In the genomic region with DNA sequence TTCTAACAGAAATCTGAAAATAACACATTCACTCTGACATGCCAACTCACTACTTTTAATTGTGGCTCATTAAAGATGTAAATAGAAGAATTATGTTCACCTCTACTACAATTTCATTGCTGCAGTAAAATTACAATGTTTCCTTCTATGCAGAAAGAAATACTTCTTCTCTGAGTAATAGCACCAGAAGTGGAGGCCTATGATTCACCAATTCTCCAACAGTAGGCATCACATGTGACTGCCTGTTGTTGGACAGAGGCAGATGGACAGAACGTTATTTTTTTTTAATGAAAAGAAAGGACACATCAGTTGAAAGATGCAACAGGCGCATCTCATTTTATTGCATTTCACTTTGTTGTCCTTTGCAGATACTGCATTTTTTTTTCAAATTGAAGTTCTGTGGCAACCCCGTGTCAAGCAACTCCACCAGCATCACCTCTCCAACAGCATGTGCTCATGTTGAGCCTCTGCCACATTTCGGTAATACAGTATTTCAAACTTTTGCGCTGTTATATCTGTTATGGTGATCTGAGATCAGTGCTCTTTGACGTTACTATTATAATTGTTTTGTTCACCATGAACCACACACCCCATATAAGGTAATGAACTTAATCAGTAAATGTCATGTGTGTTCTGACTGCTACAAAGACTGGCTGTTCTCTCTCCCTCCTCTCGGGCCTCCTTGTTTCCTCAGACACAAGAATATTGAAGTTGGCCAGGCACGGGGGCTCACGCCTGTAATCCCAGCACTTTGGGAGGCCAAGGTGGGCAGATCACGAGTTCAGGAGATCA, we compare ENCODE assay signal across 13 cellular contexts.
DNase-seq lines count a peak whose midpoint lies in the region; ATAC-seq and TF ChIP-seq lines count a peak whose summit lies in the region.
"Had no signal": no experiment of that assay in that cellular context is flagged by ENCODE, and none has a peak within 500 bp of the region (broad histone marks: within the 10 kb centered on the region; RNA-seq: fewer than 3 reads in every experiment).

No MANE protein-coding gene starts in this region.

- H3K27ac Mint-ChIP-seq in activated naive CD8-positive, alpha-beta T cell, result peak overlapping the region; percentile 16
- no peak overlapping the region for H3K27ac Mint-ChIP-seq in activated naive CD8-positive, alpha-beta T cell treated with anti-CD3 and anti-CD28 coated beads for 36 hours
- H3K27ac Mint-ChIP-seq: nephron progenitor cell, WTC11 had no signal

- H3K36me3 Mint-ChIP-seq in activated naive CD8-positive, alpha-beta T cell, result peaks cover 29% of the 10 kb centered on the region
- H3K36me3 Mint-ChIP-seq in activated naive CD8-positive, alpha-beta T cell treated with anti-CD3 and anti-CD28 coated beads for 36 hours, result peaks cover 42% of the 10 kb centered on the region

- DNase-seq in activated naive CD8-positive, alpha-beta T cell treated with anti-CD3 and anti-CD28 coated beads for 36 hours, result no peak
- peak; percentile 73 for DNase-seq in adipocyte (ENCODE audit: low read depth)
- peak; percentile 70 to 84 for DNase-seq in foreskin fibroblast
- DNase-seq in thoracic aorta (ENCODE audit: low spot score), result no peak
- no peak for DNase-seq in stimulated activated naive CD8-positive, alpha-beta T cell treated with anti-CD3 and anti-CD28 coated beads, Interleukin-15, Interleukin-2, amounts not matched to agents 100 U/mL and 50 U/mL, for 24 hours
- DNase-seq in cerebellar nuclear complex (lab: John Stamatoyannopoulos, UW), result no peak
- DNase-seq: activated naive CD4-positive, alpha-beta T cell treated with anti-CD3 and anti-CD28 coated beads, Interleukin-2, amount 50 U/mL, for 16 hours; AML-193; NCI-H1417 treated with DMSO at 0.1 percent for 48 hours; nephron progenitor cell had no signal

- H3K27ac ChIP-seq in thoracic aorta, result peak overlapping the region in 1 of 2 donors; percentile 9

- peaks cover 16% of the 10 kb centered on the region for H3K4me1 Mint-ChIP-seq in activated naive CD8-positive, alpha-beta T cell (ENCODE audit: low read depth)
- peaks cover 20% of the 10 kb centered on the region for H3K4me1 Mint-ChIP-seq in activated naive CD8-positive, alpha-beta T cell treated with anti-CD3 and anti-CD28 coated beads for 36 hours

- H3K9ac ChIP-seq in adipocyte (ENCODE audit: low read length), result no peak overlapping the region

- H3K9me3 Mint-ChIP-seq in activated naive CD8-positive, alpha-beta T cell (ENCODE audit: low read depth), result peaks cover 5% of the 10 kb centered on the region
- peaks cover 7% of the 10 kb centered on the region for H3K9me3 Mint-ChIP-seq in activated naive CD8-positive, alpha-beta T cell treated with anti-CD3 and anti-CD28 coated beads for 36 hours

- no peaks in the 10 kb centered on the region for H3K9me3 ChIP-seq in adipocyte (ENCODE audit: control insufficient read depth, low read length)
- H3K9me3 ChIP-seq in thoracic aorta, result no peaks in the 10 kb centered on the region

- H3K4me3 Mint-ChIP-seq in activated naive CD8-positive, alpha-beta T cell, result no peak overlapping the region
- H3K4me3 Mint-ChIP-seq in activated naive CD8-positive, alpha-beta T cell treated with anti-CD3 and anti-CD28 coated beads for 36 hours, result no peak overlapping the region
- H3K4me3 Mint-ChIP-seq: nephron progenitor cell, WTC11 had no signal

- H3K36me3 ChIP-seq in adipocyte (ENCODE audit: control insufficient read depth, insufficient read depth, low read length, severe bottlenecking), result no peaks in the 10 kb centered on the region
- H3K36me3 ChIP-seq in thoracic aorta, result no peaks in the 10 kb centered on the region

- H3K27me3 Mint-ChIP-seq in activated naive CD8-positive, alpha-beta T cell, result no peaks in the 10 kb centered on the region
- H3K27me3 Mint-ChIP-seq in activated naive CD8-positive, alpha-beta T cell treated with anti-CD3 and anti-CD28 coated beads for 36 hours, result no peaks in the 10 kb centered on the region

- H3K4me1 ChIP-seq in adipocyte (ENCODE audit: control insufficient read depth, insufficient read depth, low read length) (peaks cover 25% of the 10 kb centered on the region), thoracic aorta (ENCODE audit: control insufficient read depth in 1 of 2, low read depth in 2 of 2) (peaks cover 4 to 23% of the 10 kb centered on the region in 2 donors)

- no peaks in the 10 kb centered on the region for H3K27me3 ChIP-seq in adipocyte (replicated peaks; ENCODE audit: control insufficient read depth, insufficient read depth, low read length)
- H3K27me3 ChIP-seq in thoracic aorta (replicated peaks; ENCODE audit: insufficient read depth), result no peaks in the 10 kb centered on the region

- TF ChIP-seq CTCF in foreskin fibroblast (IDR thresholded peaks at IDR 0.05; ENCODE audit: low read depth, low read length), result no peak
- TF ChIP-seq CTCF in thoracic aorta (IDR thresholded peaks at IDR 0.05), result no peak

- no peak overlapping the region for H3K4me3 ChIP-seq in adipocyte (ENCODE audit: low read length)
- no peak overlapping the region for H3K4me3 ChIP-seq in foreskin fibroblast (ENCODE audit: low read depth in 1 of 2, low read length in 2 of 2)
- H3K4me3 ChIP-seq in thoracic aorta, result no peak overlapping the region

- ATAC-seq in thoracic aorta (ENCODE audit: insufficient number of reproducible peaks, low FRiP score, low read depth) (peak; percentile 86), HG02884 (IDR thresholded peaks at IDR 0.05; ENCODE audit: unreplicated experiment) (no peak)
- ATAC-seq in stimulated activated naive CD8-positive, alpha-beta T cell treated with anti-CD3 and anti-CD28 coated beads, Interleukin-15, Interleukin-2, amounts not matched to agents 100 U/mL and 50 U/mL, for 24 hours, result no peak
- ATAC-seq: WTC11 had no signal

Comparison
In these comparisons a context has a peak if more than half of its experiments do, and no peak if none do; other contexts are left out.
1. DNase-seq: peak in adipocyte (single experiment) and foreskin fibroblast (2 of 2); none in activated naive CD8-positive, alpha-beta T cell treated with anti-CD3 and anti-CD28 coated beads for 36 hours (single experiment), thoracic aorta (single experiment), stimulated activated naive CD8-positive, alpha-beta T cell treated with anti-CD3 and anti-CD28 coated beads, Interleukin-15, Interleukin-2, amounts not matched to agents 100 U/mL and 50 U/mL, for 24 hours (single experiment) and cerebellar nuclear complex (0 of 2).